In genomic region chr2:86039963-86040655, GRCh38 we compare ENCODE assay signal across 14 cellular contexts.
DNase-seq lines count a peak whose midpoint lies in the region; ATAC-seq and TF ChIP-seq lines count a peak whose summit lies in the region.
"Had no signal": no experiment of that assay in that cellular context is flagged by ENCODE, and none has a peak within 500 bp of the region (broad histone marks: within the 10 kb centered on the region; RNA-seq: fewer than 3 reads in every experiment).

No MANE protein-coding gene starts in this region.

- peak overlapping the region; percentile 79 for H3K4me3 Mint-ChIP-seq in CD4-positive, alpha-beta T cell
- no peak overlapping the region for H3K4me3 Mint-ChIP-seq in IgD-negative memory B cell
- no peak overlapping the region for H3K4me3 Mint-ChIP-seq in brain

- peak overlapping the region; percentile 88 for H3K27ac ChIP-seq in CD4-positive, alpha-beta T cell (ENCODE audit: low read depth, low read length)
- H3K27ac ChIP-seq in ovary = no peak overlapping the region
- H3K27ac ChIP-seq: C4-2B, epithelial cell of prostate, HL-60, prostate gland had no signal

- H3K4me3 ChIP-seq in ovary = no peak overlapping the region
- H3K4me3 ChIP-seq: prostate gland had no signal

- 93 to 94% (median 93%) methylated on average over 12 of the region's 12 CpGs for WGBS in ovary, 3 donors

- H3K27ac Mint-ChIP-seq in CD4-positive, alpha-beta T cell = peak overlapping the region; percentile 97
- peak overlapping the region; percentile 39 to 99 (median 98) for H3K27ac Mint-ChIP-seq in IgD-negative memory B cell
- peak overlapping the region in 3 of 5 experiments; percentile 21 to 91 (median 45) for H3K27ac Mint-ChIP-seq in brain

- peaks cover 40% of the 10 kb centered on the region for H3K36me3 Mint-ChIP-seq in CD4-positive, alpha-beta T cell (ENCODE audit: low read depth)
- H3K36me3 Mint-ChIP-seq in IgD-negative memory B cell (peaks cover 10% of the 10 kb centered on the region), brain (peaks cover 76% of the 10 kb centered on the region)

- no peak for TF ChIP-seq EP300 in ovary (IDR thresholded peaks at IDR 0.05)

- peaks cover 5% of the 10 kb centered on the region for H3K27me3 Mint-ChIP-seq in CD4-positive, alpha-beta T cell
- H3K27me3 Mint-ChIP-seq in IgD-negative memory B cell (no peaks in the 10 kb centered on the region), brain (no peaks in the 10 kb centered on the region)

- no peaks in the 10 kb centered on the region for H3K9me3 Mint-ChIP-seq in CD4-positive, alpha-beta T cell
- H3K9me3 Mint-ChIP-seq in IgD-negative memory B cell = no peaks in the 10 kb centered on the region
- no peaks in the 10 kb centered on the region for H3K9me3 Mint-ChIP-seq in brain

- DNase-seq in CD4-positive, alpha-beta T cell = peak in 1 of 10 experiments; percentile 32
- DNase-seq in ovary (peak in 4 of 5 donors; percentile 8 to 26 (median 18)), pons (ENCODE audit: low spot score) (no peak), anterior cingulate cortex (lab: John Stamatoyannopoulos, UW) (no peak)
- no peak for DNase-seq in effector CD4-positive, alpha-beta T cell
- DNase-seq: NCI-H187 treated with DMSO at 0.1 percent for 48 hours, NCI-H524 treated with DMSO at 0.1 percent for 48 hours, trophoblast cell had no signal

- CTCF ChIA-PET in CD4-positive, alpha-beta T cell (lab: Charles Lee) = interaction anchor here (1.6 to 4.9 kb wide), 5 partner anchors 38 to 213 kb away, joined by 4 to 52 read pairs (median 10); partner anchors contain the start of gene ST3GAL5

- intact Hi-C loops in CD4-positive, alpha-beta T cell (cut with DNase I, micrococcal nuclease) = loop anchor here (2.0 to 5.0 kb wide), 5 partner anchors 42 to 213 kb away; partner anchors contain the start of genes IMMT (in 1 of the 2) and MRPL35 (in 1 of the 2)
- intact Hi-C loops in ovary (cut with DNase I) = no loop called here

- no peaks in the 10 kb centered on the region for H3K27me3 ChIP-seq in CD4-positive, alpha-beta T cell (ENCODE audit: control insufficient read depth, insufficient read depth, low read length)
- H3K27me3 ChIP-seq in ovary = no peaks in the 10 kb centered on the region

- H3K4me1 ChIP-seq in ovary (ENCODE audit: insufficient read depth) = peaks cover 21% of the 10 kb centered on the region
- H3K4me1 ChIP-seq: prostate gland had no signal

- peaks cover 76% of the 10 kb centered on the region for H3K4me1 Mint-ChIP-seq in CD4-positive, alpha-beta T cell (ENCODE audit: low read depth)
- H3K4me1 Mint-ChIP-seq in IgD-negative memory B cell (peaks cover 41 to 46% (median 46%) of the 10 kb centered on the region in 3 donors), brain (peaks cover 47% of the 10 kb centered on the region)

- H3K36me3 ChIP-seq in ovary = no peaks in the 10 kb centered on the region

- TF ChIP-seq POLR2A in ovary (IDR thresholded peaks at IDR 0.05) = no peak

- POLR2A ChIA-PET in CD4-positive, alpha-beta T cell (lab: Charles Lee) = interaction anchor here (1.1 kb wide), 1 partner anchor 28 kb away, joined by 3 read pairs; no protein-coding TSS in a partner anchor

- ATAC-seq in CD4-positive, alpha-beta T cell (ENCODE audit: poor library complexity) = no peak

- no peaks in the 10 kb centered on the region for H3K9me3 ChIP-seq in CD4-positive, alpha-beta T cell (ENCODE audit: control insufficient read depth, low read length)
- no peaks in the 10 kb centered on the region for H3K9me3 ChIP-seq in ovary
- H3K9me3 ChIP-seq: prostate gland had no signal

- TF ChIP-seq CTCF in CD4-positive, alpha-beta T cell (IDR thresholded peaks at IDR 0.05) = no peak
- no peak for TF ChIP-seq CTCF in brain (conservative IDR thresholded peaks at IDR 0.05)
- TF ChIP-seq CTCF in ovary (IDR thresholded peaks at IDR 0.05) = no peak

Comparison
In these comparisons a context has a peak if more than half of its experiments do, and no peak if none do; other contexts are left out.
1. DNase-seq: peak in ovary (4 of 5); none in pons (single experiment), effector CD4-positive, alpha-beta T cell (single experiment) and anterior cingulate cortex (0 of 58).
2. H3K27ac Mint-ChIP-seq: peak in every context shown above with its lines; median percentile 98 in IgD-negative memory B cell; 97 in CD4-positive, alpha-beta T cell; 45 in brain.
3. intact Hi-C loops: an anchor here in CD4-positive, alpha-beta T cell (2.0 to 5.0 kb wide); none called in ovary.